In the genomic region with DNA sequence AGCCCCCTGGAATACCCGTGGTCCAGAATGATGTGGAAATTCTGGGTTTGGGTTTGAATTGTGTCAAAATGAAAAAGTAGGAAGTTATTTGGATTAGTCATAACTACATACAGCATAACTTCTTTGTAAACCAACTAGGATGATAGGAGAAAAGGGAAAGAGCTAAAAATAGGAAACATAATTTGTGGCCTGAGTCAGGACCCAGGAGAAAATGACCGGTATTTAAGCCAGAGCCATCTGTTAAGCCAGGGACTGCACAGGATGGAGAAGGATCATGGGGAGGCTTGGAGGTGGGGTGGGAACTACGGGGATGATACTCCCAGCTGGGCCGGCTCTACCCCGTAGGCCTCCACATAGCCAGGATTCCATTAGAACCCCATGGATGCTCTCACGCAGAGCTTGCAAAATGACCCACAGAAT, we compare ENCODE assay signal across 14 cellular contexts.
DNase-seq lines count a peak whose midpoint lies in the region; ATAC-seq, FAIRE-seq and TF ChIP-seq lines count a peak whose summit lies in the region.
"Had no signal": no experiment of that assay in that cellular context is flagged by ENCODE, and none has a peak within 500 bp of the region (broad histone marks: within the 10 kb centered on the region; RNA-seq: fewer than 3 reads in every experiment).

No MANE protein-coding gene starts in this region.

- dilution Hi-C loops in keratinocyte (cut with MboI; ENCODE audit: extremely low pct_ligation_motif_present, low sequenced_read_pairs), result no loop called here

- H3K4me2 ChIP-seq in keratinocyte (ENCODE audit: control insufficient read depth, extremely low read depth, insufficient read depth, low read depth, low read length), result peak overlapping the region; percentile 81

- H3K4me3 ChIP-seq in heart left ventricle (no peak overlapping the region), right atrium auricular region (no peak overlapping the region), body of pancreas (no peak overlapping the region), keratinocyte (ENCODE audit: control insufficient read depth in 2 of 3, extremely low read depth in 1 of 3, insufficient read depth in 2 of 3, low read depth in 1 of 3, low read length in 3 of 3) (peak overlapping the region; percentile 2 to 43 (median 33)), vagina (no peak overlapping the region)

- no peaks in the 10 kb centered on the region for H3K9me3 ChIP-seq in heart left ventricle
- H3K9me3 ChIP-seq in right atrium auricular region, result no peaks in the 10 kb centered on the region
- H3K9me3 ChIP-seq in body of pancreas, result no peaks in the 10 kb centered on the region
- H3K9me3 ChIP-seq in keratinocyte (ENCODE audit: control insufficient read depth, low read depth, low read length), result no peaks in the 10 kb centered on the region
- no peaks in the 10 kb centered on the region for H3K9me3 ChIP-seq in vagina

- WGBS in heart left ventricle, 4 donors, result 57 to 69% (median 61%) methylated on average over 5 to 6 of the region's 6 CpGs
- WGBS in body of pancreas, 2 donors, result 68 to 72% methylated on average over 6 of the region's 6 CpGs

- H3K9ac ChIP-seq in keratinocyte (ENCODE audit: control insufficient read depth, extremely low read depth, insufficient read depth, low read length), result peak overlapping the region; percentile 76

- peaks cover 0 to 70% (median 5%) of the 10 kb centered on the region in 12 donors for H3K4me1 ChIP-seq in heart left ventricle
- no peaks in the 10 kb centered on the region for H3K4me1 ChIP-seq in right atrium auricular region
- no peaks in the 10 kb centered on the region for H3K4me1 ChIP-seq in body of pancreas
- H3K4me1 ChIP-seq in keratinocyte (ENCODE audit: control insufficient read depth, extremely low read depth, insufficient read depth, low read length), result peaks cover 42% of the 10 kb centered on the region
- peaks cover 35% of the 10 kb centered on the region for H3K4me1 ChIP-seq in vagina

- no peaks in the 10 kb centered on the region for H3K9me1 ChIP-seq in keratinocyte (ENCODE audit: control insufficient read depth, extremely low read depth, insufficient read depth, low read length)

- no peaks in the 10 kb centered on the region for H3K27me3 ChIP-seq in heart left ventricle
- no peaks in the 10 kb centered on the region for H3K27me3 ChIP-seq in right atrium auricular region
- no peaks in the 10 kb centered on the region for H3K27me3 ChIP-seq in body of pancreas
- H3K27me3 ChIP-seq in keratinocyte (ENCODE audit: control insufficient read depth, extremely low read depth, insufficient read depth, low read length), result no peaks in the 10 kb centered on the region
- H3K27me3 ChIP-seq in vagina, result no peaks in the 10 kb centered on the region

- no peak overlapping the region for H2AFZ ChIP-seq in keratinocyte (ENCODE audit: control insufficient read depth, low read length)

- FAIRE-seq in keratinocyte (lab: Jason Lieb, UNC), result peak; percentile 49
- FAIRE-seq: GM18507, H1 had no signal

- DNase-seq in heart left ventricle (peak in 1 of 5 donors; percentile 32), right atrium auricular region (ENCODE audit: low spot score) (no peak), body of pancreas (peak in 1 of 4 donors; percentile 4), keratinocyte (ENCODE audit: low read depth, low spot score) (no peak), vagina (ENCODE audit: extremely low spot score in 2 of 2) (no peak), erythroblast (lab: John Stamatoyannopoulos, UW) (no peak), left colon (no peak)
- DNase-seq: ACHN; activated CD4-positive, alpha-beta T cell treated with anti-CD3 and anti-CD28 coated beads, Interleukin-2, amount 50 U/mL, for 48 hours; cortex of kidney; stimulated activated CD4-positive, alpha-beta T cell treated with anti-CD3 and anti-CD28 coated beads, Interleukin-4, amount 100 ng/mL, for 24 hours had no signal

- TF ChIP-seq POLR2A in heart left ventricle (IDR thresholded peaks at IDR 0.05), result no peak
- TF ChIP-seq POLR2A in body of pancreas (IDR thresholded peaks at IDR 0.05), result no peak
- TF ChIP-seq POLR2A in vagina (IDR thresholded peaks at IDR 0.05), result no peak
- TF ChIP-seq POLR2A in erythroblast (IDR thresholded peaks at IDR 0.05; ENCODE audit: low read length), result no peak

- H4K20me1 ChIP-seq in keratinocyte (ENCODE audit: control insufficient read depth, extremely low read depth, insufficient read depth, low read length), result no peaks in the 10 kb centered on the region

- intact Hi-C loops in heart left ventricle (cut with DNase I) (loop anchor here in 1 of 10 donors (5.0 kb wide), 1 partner anchor 39 kb away; no protein-coding TSS in a partner anchor), body of pancreas (cut with DNase I) (loop anchor here (5.0 kb wide), 1 partner anchor 104 kb away; no protein-coding TSS in a partner anchor), vagina (cut with DNase I) (no loop called here), left colon (cut with DNase I, micrococcal nuclease) (no loop called here)

- peak in 3 of 4 donors; percentile 49 to 67 (median 63) for ATAC-seq in heart left ventricle
- peak; percentile 27 for ATAC-seq in body of pancreas
- ATAC-seq in HG03045 (IDR thresholded peaks at IDR 0.05; ENCODE audit: unreplicated experiment), result no peak
- ATAC-seq in left colon, result no peak

- peaks cover 0 to 67% (median 35%) of the 10 kb centered on the region in 9 donors for H3K36me3 ChIP-seq in heart left ventricle
- H3K36me3 ChIP-seq in right atrium auricular region, result peaks cover 13% of the 10 kb centered on the region
- H3K36me3 ChIP-seq in body of pancreas (replicated peaks in 1 of 2; ENCODE audit: insufficient read depth in 1 of 2, low read depth in 2 of 2), result no peaks in the 10 kb centered on the region
- peaks cover 26 to 49% of the 10 kb centered on the region in 2 experiments for H3K36me3 ChIP-seq in keratinocyte (ENCODE audit: control insufficient read depth in 2 of 2, extremely low read depth in 1 of 2, insufficient read depth in 2 of 2, low read length in 2 of 2)
- peaks cover 0 to 48% of the 10 kb centered on the region in 2 donors for H3K36me3 ChIP-seq in vagina

- TF ChIP-seq CTCF in heart left ventricle (IDR thresholded peaks at IDR 0.05), result no peak
- no peak for TF ChIP-seq CTCF in right atrium auricular region (IDR thresholded peaks at IDR 0.05)
- no peak for TF ChIP-seq CTCF in body of pancreas (IDR thresholded peaks at IDR 0.05)
- no peak for TF ChIP-seq CTCF in keratinocyte (optimal IDR thresholded peaks at IDR 0.05 in 1 of 3, IDR thresholded peaks at IDR 0.05 in 1 of 3, conservative IDR thresholded peaks at IDR 0.05 in 1 of 3; ENCODE audit: extremely low read depth in 1 of 3, insufficient read depth in 2 of 3, low read length in 3 of 3)
- TF ChIP-seq CTCF in vagina (IDR thresholded peaks at IDR 0.05), result no peak

- H3K79me2 ChIP-seq in keratinocyte (ENCODE audit: control insufficient read depth, insufficient read depth, low read length), result peaks cover 1% of the 10 kb centered on the region

- peak overlapping the region in 9 of 12 donors; percentile 8 to 63 (median 47) for H3K27ac ChIP-seq in heart left ventricle
- peak overlapping the region in 1 of 2 donors; percentile 40 for H3K27ac ChIP-seq in right atrium auricular region
- H3K27ac ChIP-seq in body of pancreas, result peak overlapping the region in 1 of 4 donors; percentile 5
- peak overlapping the region; percentile 94 for H3K27ac ChIP-seq in keratinocyte (ENCODE audit: control insufficient read depth, insufficient read depth, low read length)
- H3K27ac ChIP-seq in vagina, result peak overlapping the region; percentile 50

Comparison
In these comparisons a context has a peak if more than half of its experiments do, and no peak if none do; other contexts are left out.
1. ATAC-seq: peak in heart left ventricle (3 of 4) and body of pancreas (single experiment); none in HG03045 (single experiment) and left colon (single experiment).
2. H3K4me3 ChIP-seq: peak in keratinocyte (3 of 3); none in heart left ventricle (0 of 12), right atrium auricular region (0 of 2), body of pancreas (0 of 2) and vagina (0 of 2).